ENCODE assay signal across 15 cellular contexts in the genomic region with DNA sequence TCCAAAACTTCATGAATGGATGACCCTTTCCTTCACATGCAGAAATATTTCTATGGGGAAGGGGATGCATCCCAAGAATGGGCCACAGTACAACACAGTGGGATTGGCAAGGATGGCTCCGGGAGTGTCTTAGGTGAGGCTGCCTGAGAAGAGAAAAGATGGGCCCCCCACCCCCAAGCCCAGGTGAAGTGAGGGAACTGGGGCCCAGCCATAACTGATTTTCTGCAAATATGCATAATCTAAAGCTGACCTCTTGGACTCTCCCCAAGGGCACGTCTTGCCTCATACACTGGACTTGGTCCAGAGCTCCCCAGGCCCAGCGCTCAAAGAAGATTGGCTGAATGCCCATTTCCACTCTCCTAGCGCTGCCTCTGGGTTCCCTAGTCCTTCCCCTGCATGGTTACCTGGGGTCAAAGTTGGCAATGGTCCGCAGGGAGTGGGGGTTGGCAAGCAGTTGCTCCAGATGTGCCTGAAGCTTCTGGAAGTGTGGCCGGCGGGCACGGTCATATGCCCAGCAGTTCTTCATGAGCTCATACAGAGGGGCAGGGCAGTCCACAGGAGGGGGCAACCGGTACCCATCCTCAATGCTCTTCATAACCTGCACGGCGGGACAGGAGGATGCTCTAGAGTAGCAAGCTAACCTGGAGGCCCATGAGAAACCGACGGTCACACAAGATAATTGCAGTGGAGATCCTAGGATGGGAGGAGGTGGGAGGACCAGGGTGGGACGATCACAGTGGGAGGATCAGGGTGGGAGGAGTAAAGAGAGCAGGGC. TPM values are rescaled to one million over a fixed set of nuclear protein-coding genes. Genes with fewer than 3 reads are reported as not detected.
DNase-seq lines count a peak whose midpoint lies in the region; ATAC-seq and TF ChIP-seq lines count a peak whose summit lies in the region.
"Had no signal": no experiment of that assay in that cellular context is flagged by ENCODE, and none has a peak within 500 bp of the region (broad histone marks: within the 10 kb centered on the region; RNA-seq: fewer than 3 reads in every experiment).

No MANE protein-coding gene starts in this region.

- intact Hi-C loops in dendritic cell treated with granulocyte-macrophage colony-stimulating factor and Interleukin-4, amounts not matched to agents 40 ng/mL and 50 ng/mL, for 4 days (cut with micrococcal nuclease): no loop called here

- H3K27me3 Mint-ChIP-seq in dendritic cell treated with granulocyte-macrophage colony-stimulating factor and Interleukin-4, amounts not matched to agents 40 ng/mL and 50 ng/mL, for 4 days: no peaks in the 10 kb centered on the region
- H3K27me3 Mint-ChIP-seq in mesothelial cell of epicardium (ENCODE audit: low read depth): no peaks in the 10 kb centered on the region

- H3K4me1 Mint-ChIP-seq in dendritic cell treated with granulocyte-macrophage colony-stimulating factor and Interleukin-4, amounts not matched to agents 40 ng/mL and 50 ng/mL, for 4 days (ENCODE audit: low read depth): peaks cover 64% of the 10 kb centered on the region
- H3K4me1 Mint-ChIP-seq in mesothelial cell of epicardium: peaks cover 16% of the 10 kb centered on the region

- H3K27ac ChIP-seq in AG04450 (ENCODE audit: low read depth, low read length): peak overlapping the region; percentile 31

- CTCF ChIA-PET in AG04450 (lab: Charles Lee): interaction anchor here (2.1 to 4.4 kb wide), 2 partner anchors 14 to 24 kb away, joined by 10 to 14 read pairs; no protein-coding TSS in a partner anchor

- H3K27me3 ChIP-seq in AG04450 (ENCODE audit: control insufficient read depth, insufficient read depth, low read length): peaks cover 3% of the 10 kb centered on the region
- H3K27me3 ChIP-seq: BE2C had no signal

- H3K4me3 ChIP-seq in AG04450 (ENCODE audit: low read depth, low read length): no peak overlapping the region

- H3K27ac Mint-ChIP-seq in dendritic cell treated with granulocyte-macrophage colony-stimulating factor and Interleukin-4, amounts not matched to agents 40 ng/mL and 50 ng/mL, for 4 days: peak overlapping the region; percentile 44
- peak overlapping the region; percentile 21 for H3K27ac Mint-ChIP-seq in mesothelial cell of epicardium

- ATAC-seq in HG02870 (IDR thresholded peaks at IDR 0.05; ENCODE audit: unreplicated experiment) (no peak), GM21515 (IDR thresholded peaks at IDR 0.05; ENCODE audit: unreplicated experiment) (no peak)
- ATAC-seq: Panc1 had no signal

- TF ChIP-seq CTCF in AG04450 (IDR thresholded peaks at IDR 0.05; ENCODE audit: low read depth, low read length): no peak
- TF ChIP-seq CTCF in mesothelial cell of epicardium (IDR thresholded peaks at IDR 0.05; ENCODE audit: unreplicated experiment): no peak

- POLR2A ChIA-PET in AG04450 (lab: Yijun Ruan, JAX): interaction anchor here (1.0 to 5.5 kb wide), 5 partner anchors 11 to 153 kb away, joined by 3 to 83 read pairs (median 4); a partner anchor contains a TSS

- no peak overlapping the region for H3K4me3 Mint-ChIP-seq in dendritic cell treated with granulocyte-macrophage colony-stimulating factor and Interleukin-4, amounts not matched to agents 40 ng/mL and 50 ng/mL, for 4 days
- H3K4me3 Mint-ChIP-seq in mesothelial cell of epicardium: no peak overlapping the region

- DNase-seq in AG04450 (ENCODE audit: low read depth, low spot score): no peak
- DNase-seq in HuH-7 (ENCODE audit: low spot score): peak; percentile 76
- DNase-seq in mesothelial cell of epicardium (ENCODE audit: low spot score in 2 of 2, unreplicated experiment in 2 of 2): no peak
- DNase-seq in NK-92 treated with Interleukin-12 subunit alpha and Interleukin-12 subunit beta, amount 100 ng/mL, for 24 hours (lab: John Stamatoyannopoulos, UW): no peak
- no peak for DNase-seq in NCI-H2107 (lab: John Stamatoyannopoulos, UW)
- DNase-seq: amniotic stem cell, BE2C, NCI-H2171 treated with DMSO at 0.1 percent for 48 hours, T1000 had no signal

- no peaks in the 10 kb centered on the region for H3K9me3 Mint-ChIP-seq in dendritic cell treated with granulocyte-macrophage colony-stimulating factor and Interleukin-4, amounts not matched to agents 40 ng/mL and 50 ng/mL, for 4 days
- H3K9me3 Mint-ChIP-seq in mesothelial cell of epicardium: no peaks in the 10 kb centered on the region

- no peaks in the 10 kb centered on the region; the same call in 1 of the 2 replicates for H3K9me3 ChIP-seq in AG04450 (ENCODE audit: control insufficient read depth, insufficient read depth, low read length)
- H3K9me3 ChIP-seq: BE2C had no signal

- H3K36me3 Mint-ChIP-seq in dendritic cell treated with granulocyte-macrophage colony-stimulating factor and Interleukin-4, amounts not matched to agents 40 ng/mL and 50 ng/mL, for 4 days (ENCODE audit: low read depth): no peaks in the 10 kb centered on the region
- peaks cover 36% of the 10 kb centered on the region for H3K36me3 Mint-ChIP-seq in mesothelial cell of epicardium

RNA-seq across cellular contexts. Expression of a gene that starts 12.3 kb away (rescaled TPM):
- polyA plus RNA-seq in AG04450 (2011; rRNA removed): 32.6 and 76.4 TPM in 2 replicates
- 111 and 154 TPM in 2 replicates for polyA minus RNA-seq in AG04450 (2011; rRNA and poly(A)+ RNA removed)
- 284 to 295 TPM (median 290 TPM) in 3 replicates for total RNA-seq in mesothelial cell of epicardium

RNA-seq across cellular contexts. Expression of a gene that starts 15.2 kb away (rescaled TPM):
- polyA plus RNA-seq in AG04450 (2011; rRNA removed): 0.09 TPM in 1 of 2 replicates, not detected in the other
- polyA minus RNA-seq in AG04450 (2011; rRNA and poly(A)+ RNA removed): 0.30 TPM in 1 of 2 replicates, not detected in the other
- 23.2 to 28.8 TPM (median 27.3 TPM) in 3 replicates for total RNA-seq in mesothelial cell of epicardium
- total RNA-seq: G401 had no signal

RNA-seq across cellular contexts. Expression of a gene that starts 30.9 kb away (rescaled TPM):
- polyA plus RNA-seq in AG04450 (2011; rRNA removed): 3.1 and 4.2 TPM in 2 replicates
- polyA minus RNA-seq in AG04450 (2011; rRNA and poly(A)+ RNA removed): 6.9 and 7.0 TPM in 2 replicates
- 5.6 to 6.1 TPM (median 5.8 TPM) in 3 replicates for total RNA-seq in mesothelial cell of epicardium

RNA-seq across cellular contexts. Expression of a gene that starts 49.8 kb away (rescaled TPM):
- not detected in 2 replicates for polyA plus RNA-seq in AG04450 (2011; rRNA removed)
- polyA minus RNA-seq in AG04450 (2011; rRNA and poly(A)+ RNA removed): not detected in 2 replicates
- total RNA-seq in mesothelial cell of epicardium: not detected in 3 replicates
- total RNA-seq: activated CD8-positive, alpha-beta memory T cell treated with anti-CD3 and anti-CD28 coated beads for 36 hours; G401 had no signal
